In the genomic region with DNA sequence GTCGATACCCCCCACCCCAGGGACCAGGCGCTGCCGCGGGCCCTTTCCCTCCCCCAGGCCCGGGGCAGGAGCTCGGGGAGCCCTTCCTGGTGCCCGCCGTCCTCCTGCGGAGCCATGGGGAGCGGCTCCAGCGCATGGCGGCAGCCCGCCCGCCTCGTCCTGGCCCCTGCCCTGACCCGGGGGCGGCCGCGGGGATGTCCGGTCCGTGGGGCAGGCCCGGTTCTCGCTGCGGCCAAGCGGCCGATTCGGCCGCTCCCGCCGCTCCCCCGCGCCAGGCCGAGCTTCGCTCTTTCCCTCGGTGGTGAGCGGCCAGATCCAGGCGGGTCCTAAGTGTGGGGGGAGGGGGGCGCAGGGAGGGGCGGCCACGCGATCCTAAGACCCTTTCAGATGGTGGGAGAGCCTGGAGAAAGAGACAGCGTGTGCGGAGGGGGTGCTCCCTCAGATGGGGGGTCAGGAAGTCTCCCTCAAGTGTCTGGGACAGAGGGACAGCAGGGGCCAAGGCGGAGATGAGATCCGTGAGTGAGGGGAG, we compare ENCODE assay signal across 8 cellular contexts. TPM values are rescaled to one million over a fixed set of nuclear protein-coding genes. Genes with fewer than 3 reads are reported as not detected.
DNase-seq lines count a peak whose midpoint lies in the region; FAIRE-seq and TF ChIP-seq lines count a peak whose summit lies in the region.

No MANE protein-coding gene starts in this region.

- TF ChIP-seq CTCF in SK-N-SH (IDR thresholded peaks at IDR 0.05) (no peak), fibroblast of the aortic adventitia (IDR thresholded peaks at IDR 0.05; ENCODE audit: insufficient read depth, low read length) (no peak), ovary (IDR thresholded peaks at IDR 0.05) (no peak), D721Med (IDR thresholded peaks at IDR 0.05; ENCODE audit: insufficient read depth, missing control alignments) (no peak)

- 5% methylated on average over 21 of the region's 45 CpGs for WGBS in SK-N-SH (ENCODE audit: low lambda C conversion rate)
- 0 to 1% (median 1%) methylated on average over 35 to 45 of the region's 45 CpGs for WGBS in ovary, 3 donors

- intact Hi-C loops in ovary (cut with DNase I), result no loop called here

- no peaks in the 10 kb centered on the region for H3K79me2 ChIP-seq in SK-N-SH (ENCODE audit: insufficient read depth)

- TF ChIP-seq RAD21 in SK-N-SH (IDR thresholded peaks at IDR 0.05; ENCODE audit: low read length), result no peak

- H2AFZ ChIP-seq in SK-N-SH (ENCODE audit: low read depth), result peak overlapping the region; percentile 84; the same call in 1 of the 2 replicates

- peak overlapping the region; percentile 74 for H3K9ac ChIP-seq in SK-N-SH

- H3K27me3 ChIP-seq in SK-N-SH (ENCODE audit: insufficient read depth) (no peaks in the 10 kb centered on the region), ovary (no peaks in the 10 kb centered on the region)

- no peak for TF ChIP-seq POLR2A in ovary (IDR thresholded peaks at IDR 0.05)

- peaks cover 20% of the 10 kb centered on the region for H3F3A ChIP-seq in SK-N-SH (replicated peaks; ENCODE audit: insufficient read depth)

- peak overlapping the region; percentile 70 to 77 for H3K4me3 ChIP-seq in SK-N-SH (ENCODE audit: low read depth in 2 of 2, low read length in 1 of 2)
- H3K4me3 ChIP-seq in fibroblast of the aortic adventitia (ENCODE audit: low read depth, low read length), result peak overlapping the region; percentile 73
- peak overlapping the region; percentile 64 for H3K4me3 ChIP-seq in ovary

- peak overlapping the region; percentile 98 for H3K4me2 ChIP-seq in SK-N-SH

- H3K27ac ChIP-seq in SK-N-SH (ENCODE audit: low read depth in 2 of 2, low read length in 1 of 2) (peak overlapping the region in 1 of 2 experiments; percentile 73; a peak in 1 of 4 replicates), ovary (peak overlapping the region; percentile 1 to 2)

- no peak for FAIRE-seq in D721Med (lab: Jason Lieb, UNC)

- no peaks in the 10 kb centered on the region for H3K9me3 ChIP-seq in SK-N-SH
- no peaks in the 10 kb centered on the region for H3K9me3 ChIP-seq in ovary

- CTCF ChIA-PET in SK-N-SH (lab: Yijun Ruan, JAX), result interaction anchor here (0.6 to 3.3 kb wide), 2 partner anchors 13 to 20 kb away, joined by 4 to 18 read pairs; a partner anchor contains a TSS

- no peaks in the 10 kb centered on the region for H3K9me2 ChIP-seq in SK-N-SH

- H3K36me3 ChIP-seq in SK-N-SH (replicated peaks in 1 of 2; ENCODE audit: control insufficient read depth in 1 of 2, insufficient read depth in 2 of 2, low read length in 1 of 2) (no peaks in the 10 kb centered on the region), ovary (no peaks in the 10 kb centered on the region)

- DNase-seq in ELF-1 (ENCODE audit: low read depth, low spot score), result peak; percentile 14
- DNase-seq in SK-N-SH, result peak; percentile 78
- DNase-seq in fibroblast of the aortic adventitia (ENCODE audit: low read depth), result no peak
- DNase-seq in ovary, result peak in 3 of 5 donors; percentile 48 to 66 (median 51)
- no peak for DNase-seq in middle frontal gyrus (ENCODE audit: extremely low spot score, low spot score)
- no peak for DNase-seq in D721Med (ENCODE audit: insufficient read length, low spot score)
- no peak for DNase-seq in HT-29 (ENCODE audit: low spot score)
- DNase-seq in NCI-H510A (lab: John Stamatoyannopoulos, UW), result no peak

- H3K4me1 ChIP-seq in SK-N-SH (ENCODE audit: control insufficient read depth in 1 of 2, insufficient read depth in 2 of 2, low read depth in 1 of 2, low read length in 1 of 2) (peaks cover 0 to 11% of the 10 kb centered on the region in 2 experiments; a peak in 1 of 4 replicates), ovary (ENCODE audit: insufficient read depth) (peaks cover 7% of the 10 kb centered on the region)

- no peaks in the 10 kb centered on the region for H4K20me1 ChIP-seq in SK-N-SH (ENCODE audit: insufficient read depth)

- no peak for TF ChIP-seq EP300 in SK-N-SH (IDR thresholded peaks at IDR 0.05; ENCODE audit: borderline replicate concordance in 1 of 2, low read depth in 1 of 2, low read length in 1 of 2)
- TF ChIP-seq EP300 in ovary (IDR thresholded peaks at IDR 0.05), result no peak

- POLR2A ChIA-PET in SK-N-SH (lab: Yijun Ruan, JAX), result interaction anchor here (1.6 to 1.8 kb wide), 2 partner anchors 13 to 20 kb away, joined by 7 to 11 read pairs; a partner anchor contains a TSS

TF ChIP-seq in SK-N-SH, 30 proteins besides CTCF, POLR2A, EP300 and RAD21:
- TF ChIP-seq YY1 (IDR thresholded peaks at IDR 0.05; ENCODE audit: low read depth), result no peak
- no peak for TF ChIP-seq FOXJ3 (CRISPR knock-in tag; IDR thresholded peaks at IDR 0.05)
- TF ChIP-seq JUND (IDR thresholded peaks at IDR 0.05), result no peak; the same call in 1 of the 2 replicates
- no peak for TF ChIP-seq CHD2 (IDR thresholded peaks at IDR 0.05; ENCODE audit: low read length, partially characterized antibody)
- TF ChIP-seq TCF12 (IDR thresholded peaks at IDR 0.05), result no peak
- TF ChIP-seq TAF1 (IDR thresholded peaks at IDR 0.05; ENCODE audit: borderline replicate concordance, low read depth, low read length), result no peak
- TF ChIP-seq, protein P1, sequence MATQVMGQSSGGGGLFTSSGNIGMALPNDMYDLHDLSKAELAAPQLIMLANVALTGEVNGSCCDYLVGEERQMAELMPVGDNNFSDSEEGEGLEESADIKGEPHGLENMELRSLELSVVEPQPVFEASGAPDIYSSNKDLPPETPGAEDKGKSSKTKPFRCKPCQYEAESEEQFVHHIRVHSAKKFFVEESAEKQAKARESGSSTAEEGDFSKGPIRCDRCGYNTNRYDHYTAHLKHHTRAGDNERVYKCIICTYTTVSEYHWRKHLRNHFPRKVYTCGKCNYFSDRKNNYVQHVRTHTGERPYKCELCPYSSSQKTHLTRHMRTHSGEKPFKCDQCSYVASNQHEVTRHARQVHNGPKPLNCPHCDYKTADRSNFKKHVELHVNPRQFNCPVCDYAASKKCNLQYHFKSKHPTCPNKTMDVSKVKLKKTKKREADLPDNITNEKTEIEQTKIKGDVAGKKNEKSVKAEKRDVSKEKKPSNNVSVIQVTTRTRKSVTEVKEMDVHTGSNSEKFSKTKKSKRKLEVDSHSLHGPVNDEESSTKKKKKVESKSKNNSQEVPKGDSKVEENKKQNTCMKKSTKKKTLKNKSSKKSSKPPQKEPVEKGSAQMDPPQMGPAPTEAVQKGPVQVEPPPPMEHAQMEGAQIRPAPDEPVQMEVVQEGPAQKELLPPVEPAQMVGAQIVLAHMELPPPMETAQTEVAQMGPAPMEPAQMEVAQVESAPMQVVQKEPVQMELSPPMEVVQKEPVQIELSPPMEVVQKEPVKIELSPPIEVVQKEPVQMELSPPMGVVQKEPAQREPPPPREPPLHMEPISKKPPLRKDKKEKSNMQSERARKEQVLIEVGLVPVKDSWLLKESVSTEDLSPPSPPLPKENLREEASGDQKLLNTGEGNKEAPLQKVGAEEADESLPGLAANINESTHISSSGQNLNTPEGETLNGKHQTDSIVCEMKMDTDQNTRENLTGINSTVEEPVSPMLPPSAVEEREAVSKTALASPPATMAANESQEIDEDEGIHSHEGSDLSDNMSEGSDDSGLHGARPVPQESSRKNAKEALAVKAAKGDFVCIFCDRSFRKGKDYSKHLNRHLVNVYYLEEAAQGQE (IDR thresholded peaks at IDR 0.05; ENCODE audit: low read depth, low read length), result no peak
- TF ChIP-seq FOSL2 (IDR thresholded peaks at IDR 0.05; ENCODE audit: borderline replicate concordance, low read depth), result no peak

RNA-seq across cellular contexts. Expression of a gene that starts 1.3 kb away (rescaled TPM):
- polyA plus RNA-seq in SK-N-SH (2012; rRNA removed) (11.4 and 12.0 TPM in 2 replicates), ovary (10 to 100 TPM in 1 of 2 donors, 1 to 10 TPM in 1; 8.1 to 31.5 TPM)
- polyA plus RNA-seq in SK-N-SH (2012; cell fraction: cytosol; rRNA removed), result 2.1 and 2.8 TPM in 2 replicates
- 75.4 and 115 TPM in 2 replicates for polyA plus RNA-seq in SK-N-SH (2012; cell fraction: nucleus; rRNA removed)
- total RNA-seq in fibroblast of the aortic adventitia (ENCODE audit: low replicate concordance) (3.5 and 3.8 TPM in 2 replicates), ovary (10 to 100 TPM; 21.2 to 80.2 (median 36.1) TPM)
- total RNA-seq in HT-29 (2014; rRNA removed; shearing (Covaris generic)), result 1.3 and 2.7 TPM in 2 replicates

RNA-seq across cellular contexts. Expression of a gene that starts 12.2 kb away (rescaled TPM):
- polyA plus RNA-seq in SK-N-SH (2012; rRNA removed), result 197 and 223 TPM in 2 replicates
- 103 and 144 TPM in 2 replicates for polyA plus RNA-seq in SK-N-SH (2012; cell fraction: cytosol; rRNA removed)
- polyA plus RNA-seq in SK-N-SH (2012; cell fraction: nucleus; rRNA removed), result 286 and 334 TPM in 2 replicates
- 54.1 and 66.8 TPM in 2 replicates for total RNA-seq in fibroblast of the aortic adventitia (ENCODE audit: low replicate concordance)
- total RNA-seq in ovary, result 10 to 100 TPM; 26.2 to 48.6 (median 42.0) TPM
- polyA plus RNA-seq in ovary, result 10 to 100 TPM; 12.1 to 67.9 TPM
- 266 TPM in 2 replicates for total RNA-seq in HT-29 (2014; rRNA removed; shearing (Covaris generic))

RNA-seq across cellular contexts. Expression of a gene that starts 20.3 kb away (rescaled TPM):
- polyA plus RNA-seq in SK-N-SH (2012; rRNA removed), result 132 and 169 TPM in 2 replicates
- polyA plus RNA-seq in SK-N-SH (2012; cell fraction: cytosol; rRNA removed), result 8.8 and 16.5 TPM in 2 replicates
- 1,319 and 1,662 TPM in 2 replicates for polyA plus RNA-seq in SK-N-SH (2012; cell fraction: nucleus; rRNA removed)
- total RNA-seq in fibroblast of the aortic adventitia (ENCODE audit: low replicate concordance), result 92.6 and 113 TPM in 2 replicates
- 100 to 1,000 TPM; 166 to 277 (median 223) TPM for total RNA-seq in ovary
- 100 to 1,000 TPM in 1 of 2 donors, 10 to 100 TPM in 1; 48.9 to 247 TPM for polyA plus RNA-seq in ovary
- 200 and 234 TPM in 2 replicates for total RNA-seq in HT-29 (2014; rRNA removed; shearing (Covaris generic))

Comparison
In these comparisons a context has a peak if more than half of its experiments do, and no peak if none do; other contexts are left out.
1. DNase-seq: peak in ELF-1 (single experiment), SK-N-SH (single experiment) and ovary (3 of 5); none in fibroblast of the aortic adventitia (single experiment), middle frontal gyrus (single experiment), D721Med (single experiment), HT-29 (single experiment) and NCI-H510A (single experiment).
2. Peak in every context shown above with its lines, with median percentiles within 50 percentile points of each other: H3K4me3 ChIP-seq.